8 cellular contexts compared by ENCODE assay signal in genomic region chr11:122633219-122633829, GRCh38. TPM values are rescaled to one million over a fixed set of nuclear protein-coding genes. Genes with fewer than 3 reads are reported as not detected.
DNase-seq lines count a peak whose midpoint lies in the region; ATAC-seq and TF ChIP-seq lines count a peak whose summit lies in the region.

No MANE protein-coding gene starts in this region.

- DNase-seq in Ammon's horn (ENCODE audit: low spot score) (peak; percentile 68), GM23248 (peak; percentile 83), NCI-H524 treated with DMSO at 0.1 percent for 48 hours (lab: John Stamatoyannopoulos, UW) (peak; percentile 25), MCF 10A (ENCODE audit: unreplicated experiment) (peak; percentile 69), kidney tubule cell (ENCODE audit: low spot score) (peak; percentile 66)
- DNase-seq in activated T-cell treated with anti-CD3 and anti-CD28 coated beads, Interleukin-2, amount 50 U/mL, for 1 hour = no peak

- H3K4me3 ChIP-seq in GM23248 = no peak overlapping the region

- POLR2A ChIA-PET in MCF 10A (lab: Yijun Ruan, JAX) = interaction anchor here (1.0 to 1.3 kb wide), 3 partner anchors 23 to 224 kb away, joined by 4 to 7 read pairs (median 6); no protein-coding TSS in a partner anchor

- TF ChIP-seq CTCF in MCF 10A (IDR thresholded peaks at IDR 0.05; ENCODE audit: unreplicated experiment) = peak; percentile 72

- ATAC-seq in GM19397 (IDR thresholded peaks at IDR 0.05; ENCODE audit: unreplicated experiment) (no peak), GM19452 (IDR thresholded peaks at IDR 0.05; ENCODE audit: unreplicated experiment) (no peak)

- no peaks in the 10 kb centered on the region for H3K36me3 Mint-ChIP-seq in MCF 10A (ENCODE audit: insufficient read depth, unreplicated experiment)

- no peaks in the 10 kb centered on the region for H3K9me3 ChIP-seq in GM23248 (ENCODE audit: low read depth)

- no peaks in the 10 kb centered on the region for H3K27me3 Mint-ChIP-seq in MCF 10A (ENCODE audit: insufficient read depth, unreplicated experiment)

- H3K9me3 Mint-ChIP-seq in MCF 10A (ENCODE audit: unreplicated experiment) = no peaks in the 10 kb centered on the region

- CTCF ChIA-PET in MCF 10A (lab: Yijun Ruan, JAX) = interaction anchor here (0.5 to 8.0 kb wide), 28 partner anchors 9 to 1490 kb away, joined by 3 to 112 read pairs (median 4); no protein-coding TSS in a partner anchor

- intact Hi-C loops in MCF 10A (cut with micrococcal nuclease) = loop anchor here (1.0 kb wide), 3 partner anchors 53 to 221 kb away; no protein-coding TSS in a partner anchor

- no TSS peak for BruUV-seq in MCF 10A (replicated peaks; lab: Mats Ljungman, UMichigan)

- no peak overlapping the region for H3K4me3 Mint-ChIP-seq in MCF 10A (ENCODE audit: unreplicated experiment)

- H3K27me3 ChIP-seq in GM23248 (replicated peaks; ENCODE audit: insufficient read depth) = no peaks in the 10 kb centered on the region

- no peak overlapping the region for H3K27ac ChIP-seq in GM23248

- peaks cover 29% of the 10 kb centered on the region for H3K4me1 ChIP-seq in GM23248 (ENCODE audit: insufficient read depth)

- no peak overlapping the region for H3K27ac Mint-ChIP-seq in MCF 10A (ENCODE audit: low read depth, unreplicated experiment)

- H2AFZ ChIP-seq in GM23248 = no peak overlapping the region

- no peaks in the 10 kb centered on the region for H3K36me3 ChIP-seq in GM23248 (ENCODE audit: low read depth)

- WGBS in GM23248 (ENCODE audit: low coverage in 1 of 2, low lambda C conversion rate in 2 of 2, missing lambda C conversion rate in 2 of 2), 2 experiments = 45 to 47% methylated on average over 8 of the region's 8 CpGs

- 0 out of 2 replicates have a peak, but pooled peaks cover 12% of the 10 kb centered on the region for H3F3A ChIP-seq in GM23248 (ENCODE audit: insufficient read depth)

- H3K9ac ChIP-seq in GM23248 = no peak overlapping the region

- H3K4me1 Mint-ChIP-seq in MCF 10A (ENCODE audit: insufficient read depth, unreplicated experiment) = peaks cover 18% of the 10 kb centered on the region

- H3K9me2 ChIP-seq in GM23248 (ENCODE audit: insufficient read depth) = no peaks in the 10 kb centered on the region

- H3K4me2 ChIP-seq in GM23248 (ENCODE audit: unreplicated experiment) = no peak overlapping the region

- H4K20me1 ChIP-seq in GM23248 (ENCODE audit: insufficient read depth) = no peaks in the 10 kb centered on the region

- in situ Hi-C loops in GM23248 (cut with MboI) = loop anchor here (5.0 kb wide), 2 partner anchors 149 to 219 kb away; no protein-coding TSS in a partner anchor

- no peaks in the 10 kb centered on the region for H3K79me2 ChIP-seq in GM23248 (ENCODE audit: insufficient read depth)

RNA-seq across cellular contexts. Expression of gene UBASH3B, which starts 22.2 kb away (rescaled TPM):
- total RNA-seq in GM23248 (2014; rRNA removed; shearing (Covaris generic)) = 17.7 and 19.7 TPM in 2 replicates
- 13.6 and 15.5 TPM in 2 replicates for polyA plus RNA-seq in GM23248 (2016; fragmentation: Nextera tagmentation; extraction: Ambion mirVana)
- 6.2 and 10.3 TPM in 2 replicates for total RNA-seq in MCF 10A (2022)
